Comparison of ENCODE assay signal across 11 cellular contexts in genomic region chr6:111710911-111711310, GRCh38.
DNase-seq lines count a peak whose midpoint lies in the region; ATAC-seq and TF ChIP-seq lines count a peak whose summit lies in the region.
"Had no signal": no experiment of that assay in that cellular context is flagged by ENCODE, and none has a peak within 500 bp of the region (broad histone marks: within the 10 kb centered on the region; RNA-seq: fewer than 3 reads in every experiment).

No MANE protein-coding gene starts in this region.

- TF ChIP-seq CTCF in neural crest cell (conservative IDR thresholded peaks at IDR 0.05) (no peak), foreskin fibroblast (IDR thresholded peaks at IDR 0.05; ENCODE audit: low read depth, low read length) (no peak)

- H3K4me1 Mint-ChIP-seq in stimulated activated naive CD8-positive, alpha-beta T cell treated with anti-CD3 and anti-CD28 coated beads, Interleukin-15, Interleukin-2, amounts not matched to agents 100 ng/mL and 50 ng/mL, for 24 hours (ENCODE audit: low read depth), result peaks cover 79% of the 10 kb centered on the region
- peaks cover 68% of the 10 kb centered on the region for H3K4me1 Mint-ChIP-seq in stimulated activated naive CD8-positive, alpha-beta T cell treated with anti-CD3 and anti-CD28 coated beads, Interleukin-15, amount 100 ng/mL, for 72 hours
- peaks cover 38 to 68% of the 10 kb centered on the region in 2 donors for H3K4me1 Mint-ChIP-seq in effector memory CD8-positive, alpha-beta T cell (ENCODE audit: low read depth in 2 of 2)
- H3K4me1 Mint-ChIP-seq in neural crest cell, result peaks cover 61% of the 10 kb centered on the region

- no peak overlapping the region for H3K4me3 ChIP-seq in foreskin fibroblast (ENCODE audit: low read depth in 1 of 2, low read length in 2 of 2)
- H3K4me3 ChIP-seq: mucosa of descending colon, SJCRH30 had no signal

- H3K27me3 Mint-ChIP-seq in stimulated activated naive CD8-positive, alpha-beta T cell treated with anti-CD3 and anti-CD28 coated beads, Interleukin-15, Interleukin-2, amounts not matched to agents 100 ng/mL and 50 ng/mL, for 24 hours, result no peaks in the 10 kb centered on the region
- H3K27me3 Mint-ChIP-seq in stimulated activated naive CD8-positive, alpha-beta T cell treated with anti-CD3 and anti-CD28 coated beads, Interleukin-15, amount 100 ng/mL, for 72 hours, result no peaks in the 10 kb centered on the region
- no peaks in the 10 kb centered on the region for H3K27me3 Mint-ChIP-seq in effector memory CD8-positive, alpha-beta T cell
- no peaks in the 10 kb centered on the region for H3K27me3 Mint-ChIP-seq in neural crest cell (ENCODE audit: low read depth)

- no peak for DNase-seq in stimulated activated naive CD8-positive, alpha-beta T cell treated with anti-CD3 and anti-CD28 coated beads, Interleukin-15, amount 100 ng/mL, for 72 hours
- no peak for DNase-seq in effector memory CD8-positive, alpha-beta T cell
- no peak for DNase-seq in neural crest cell (ENCODE audit: low read depth, low spot score)
- no peak for DNase-seq in foreskin fibroblast
- DNase-seq in nucleus accumbens (lab: John Stamatoyannopoulos, UW), result no peak
- DNase-seq: activated CD4-positive, alpha-beta T cell treated with anti-CD3 and anti-CD28 coated beads for 48 hours had no signal

- H3K4me3 Mint-ChIP-seq in stimulated activated naive CD8-positive, alpha-beta T cell treated with anti-CD3 and anti-CD28 coated beads, Interleukin-15, Interleukin-2, amounts not matched to agents 100 ng/mL and 50 ng/mL, for 24 hours, result no peak overlapping the region
- H3K4me3 Mint-ChIP-seq in stimulated activated naive CD8-positive, alpha-beta T cell treated with anti-CD3 and anti-CD28 coated beads, Interleukin-15, amount 100 ng/mL, for 72 hours, result no peak overlapping the region
- H3K4me3 Mint-ChIP-seq in effector memory CD8-positive, alpha-beta T cell, result peak overlapping the region in 1 of 2 donors; percentile 22
- peak overlapping the region; percentile 17 for H3K4me3 Mint-ChIP-seq in neural crest cell

- H3K9me3 Mint-ChIP-seq in stimulated activated naive CD8-positive, alpha-beta T cell treated with anti-CD3 and anti-CD28 coated beads, Interleukin-15, Interleukin-2, amounts not matched to agents 100 ng/mL and 50 ng/mL, for 24 hours, result no peaks in the 10 kb centered on the region
- no peaks in the 10 kb centered on the region for H3K9me3 Mint-ChIP-seq in stimulated activated naive CD8-positive, alpha-beta T cell treated with anti-CD3 and anti-CD28 coated beads, Interleukin-15, amount 100 ng/mL, for 72 hours
- no peaks in the 10 kb centered on the region for H3K9me3 Mint-ChIP-seq in effector memory CD8-positive, alpha-beta T cell
- no peaks in the 10 kb centered on the region for H3K9me3 Mint-ChIP-seq in neural crest cell

- no peak for ATAC-seq in stimulated activated naive CD8-positive, alpha-beta T cell treated with anti-CD3 and anti-CD28 coated beads, Interleukin-15, amount 100 ng/mL, for 72 hours
- no peak for ATAC-seq in effector memory CD8-positive, alpha-beta T cell (replicated peaks)
- no peak for ATAC-seq in HG03280 (IDR thresholded peaks at IDR 0.05; ENCODE audit: unreplicated experiment)
- ATAC-seq in HG03565 (IDR thresholded peaks at IDR 0.05; ENCODE audit: unreplicated experiment), result no peak

- H3K27ac Mint-ChIP-seq in stimulated activated naive CD8-positive, alpha-beta T cell treated with anti-CD3 and anti-CD28 coated beads, Interleukin-15, Interleukin-2, amounts not matched to agents 100 ng/mL and 50 ng/mL, for 24 hours, result peak overlapping the region; percentile 66
- H3K27ac Mint-ChIP-seq in stimulated activated naive CD8-positive, alpha-beta T cell treated with anti-CD3 and anti-CD28 coated beads, Interleukin-15, amount 100 ng/mL, for 72 hours, result peak overlapping the region in 1 of 2 donors; percentile 38
- peak overlapping the region; percentile 95 for H3K27ac Mint-ChIP-seq in effector memory CD8-positive, alpha-beta T cell
- peak overlapping the region; percentile 65 for H3K27ac Mint-ChIP-seq in neural crest cell (ENCODE audit: unreplicated experiment)

- H3K36me3 Mint-ChIP-seq in stimulated activated naive CD8-positive, alpha-beta T cell treated with anti-CD3 and anti-CD28 coated beads, Interleukin-15, Interleukin-2, amounts not matched to agents 100 ng/mL and 50 ng/mL, for 24 hours (ENCODE audit: low read depth), result peaks cover 94% of the 10 kb centered on the region
- H3K36me3 Mint-ChIP-seq in effector memory CD8-positive, alpha-beta T cell (ENCODE audit: insufficient read depth), result peaks cover 83% of the 10 kb centered on the region
- peaks cover 16% of the 10 kb centered on the region for H3K36me3 Mint-ChIP-seq in neural crest cell (ENCODE audit: low read depth)
